Comparison of ENCODE assay signal across 8 cellular contexts in the genomic region with DNA sequence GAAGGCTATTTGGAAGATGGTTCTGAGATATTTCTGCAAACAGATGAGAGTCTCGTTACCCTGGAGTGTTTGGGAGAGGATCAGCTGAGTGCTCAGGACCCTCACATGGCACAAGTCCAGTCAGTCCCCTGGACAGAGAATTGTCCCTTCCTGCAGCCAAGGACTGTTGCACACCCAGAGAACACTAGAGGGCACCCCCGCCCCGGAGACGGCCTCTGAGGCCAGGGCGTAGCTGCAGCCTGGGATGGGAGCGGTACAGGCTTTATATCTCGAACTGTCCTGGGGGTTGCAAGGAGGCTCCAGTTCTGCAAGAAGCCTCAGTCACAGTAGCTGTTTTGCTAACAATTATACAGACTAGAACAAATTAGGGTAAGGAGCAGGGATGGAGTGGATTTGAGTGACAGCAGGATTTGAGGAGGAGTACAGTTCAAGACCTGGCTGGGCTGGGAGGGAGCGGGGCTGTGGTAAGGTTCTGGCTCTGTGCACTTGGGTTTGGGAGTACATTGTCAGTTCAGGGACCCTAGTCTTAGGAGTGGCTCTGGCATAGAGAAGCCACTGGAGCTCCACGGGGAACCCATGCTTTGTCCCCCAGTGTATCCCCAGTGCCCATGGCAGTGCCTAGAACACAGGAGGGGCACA.
DNase-seq lines count a peak whose midpoint lies in the region; ATAC-seq and TF ChIP-seq lines count a peak whose summit lies in the region.

No MANE protein-coding gene starts in this region.

- H3K9me2 ChIP-seq in DOHH2 (replicated peaks; ENCODE audit: control insufficient read depth, low read length): no peaks in the 10 kb centered on the region

- H4K20me1 ChIP-seq in DOHH2 (ENCODE audit: control insufficient read depth, insufficient read depth, low read depth, low read length) (no peaks in the 10 kb centered on the region), neural progenitor cell (ENCODE audit: low read depth) (peaks cover 4% of the 10 kb centered on the region)

- H3K4me2 ChIP-seq in DOHH2 (ENCODE audit: low read length) (no peak overlapping the region), neural progenitor cell (no peak overlapping the region)

- WGBS in urinary bladder: 21% methylated on average over 9 of the region's 9 CpGs

- no peaks in the 10 kb centered on the region for H3K4me1 ChIP-seq in DOHH2 (ENCODE audit: control insufficient read depth, low read length)
- no peaks in the 10 kb centered on the region for H3K4me1 ChIP-seq in neural progenitor cell
- H3K4me1 ChIP-seq in urinary bladder (ENCODE audit: insufficient read depth): no peaks in the 10 kb centered on the region

- intact Hi-C loops in activated CD8-positive, alpha-beta T cell treated with anti-CD3 and anti-CD28 coated beads for 36 hours (cut with micrococcal nuclease): no loop called here

- DNase-seq in NCI-H446 (lab: John Stamatoyannopoulos, UW) (peak; percentile 74 to 84), fibroblast of villous mesenchyme (ENCODE audit: low read depth) (peak; percentile 79), neural progenitor cell (ENCODE audit: low spot score) (peak; percentile 87)
- DNase-seq in activated CD8-positive, alpha-beta T cell treated with anti-CD3 and anti-CD28 coated beads for 36 hours: peak; percentile 64

- ATAC-seq in HG02798 (IDR thresholded peaks at IDR 0.05; ENCODE audit: poor library complexity, unreplicated experiment): peak; percentile 67
- peak; percentile 66 for ATAC-seq in activated CD8-positive, alpha-beta T cell treated with anti-CD3 and anti-CD28 coated beads for 36 hours
- no peak for ATAC-seq in HG02970 (IDR thresholded peaks at IDR 0.05; ENCODE audit: low FRiP score, unreplicated experiment)

- no peaks in the 10 kb centered on the region for H3K27me3 ChIP-seq in DOHH2 (ENCODE audit: control insufficient read depth, low read length)
- no peaks in the 10 kb centered on the region for H3K27me3 ChIP-seq in neural progenitor cell

- peaks cover 5% of the 10 kb centered on the region; the same call in 1 of the 2 replicates for H3K9me3 ChIP-seq in DOHH2 (ENCODE audit: control insufficient read depth, insufficient read depth, low read length)
- H3K9me3 ChIP-seq in neural progenitor cell (ENCODE audit: low read depth): no peaks in the 10 kb centered on the region

- H3K79me2 ChIP-seq in DOHH2 (ENCODE audit: control insufficient read depth, low read length): no peaks in the 10 kb centered on the region
- H3K79me2 ChIP-seq in neural progenitor cell (ENCODE audit: low read depth): no peaks in the 10 kb centered on the region

- no peaks in the 10 kb centered on the region for H3K9me3 Mint-ChIP-seq in activated CD8-positive, alpha-beta T cell treated with anti-CD3 and anti-CD28 coated beads for 36 hours
- H3K9me3 Mint-ChIP-seq in neural progenitor cell: peaks cover 5% of the 10 kb centered on the region

- H3K4me3 Mint-ChIP-seq in activated CD8-positive, alpha-beta T cell treated with anti-CD3 and anti-CD28 coated beads for 36 hours: no peak overlapping the region
- H3K4me3 Mint-ChIP-seq in neural progenitor cell: no peak overlapping the region

- peak; percentile 80 for TF ChIP-seq CTCF in DOHH2 (IDR thresholded peaks at IDR 0.05; ENCODE audit: low read depth, low read length, poor library complexity, severe bottlenecking)
- peak; percentile 69 for TF ChIP-seq CTCF in activated CD8-positive, alpha-beta T cell treated with anti-CD3 and anti-CD28 coated beads for 36 hours (IDR thresholded peaks at IDR 0.05)
- peak; percentile 95 for TF ChIP-seq CTCF in fibroblast of villous mesenchyme (IDR thresholded peaks at IDR 0.05; ENCODE audit: insufficient read depth, low read depth, low read length)
- peak; percentile 93 for TF ChIP-seq CTCF in neural progenitor cell (IDR thresholded peaks at IDR 0.05)

- no peaks in the 10 kb centered on the region for H3K4me1 Mint-ChIP-seq in activated CD8-positive, alpha-beta T cell treated with anti-CD3 and anti-CD28 coated beads for 36 hours (ENCODE audit: low read depth)
- peaks cover 19% of the 10 kb centered on the region for H3K4me1 Mint-ChIP-seq in neural progenitor cell

- POLR2A ChIA-PET in activated CD8-positive, alpha-beta T cell treated with anti-CD3 and anti-CD28 coated beads for 36 hours (lab: Charles Lee): no interaction called here

- H2AFZ ChIP-seq in neural progenitor cell (replicated peaks): no peak overlapping the region

- no peak overlapping the region for H3K27ac ChIP-seq in DOHH2 (ENCODE audit: low read depth, low read length)
- no peak overlapping the region for H3K27ac ChIP-seq in neural progenitor cell
- H3K27ac ChIP-seq in urinary bladder (ENCODE audit: low read depth): peak overlapping the region; percentile 51

- no peaks in the 10 kb centered on the region for H3K36me3 Mint-ChIP-seq in activated CD8-positive, alpha-beta T cell treated with anti-CD3 and anti-CD28 coated beads for 36 hours (ENCODE audit: low read depth)
- peaks cover 29% of the 10 kb centered on the region for H3K36me3 Mint-ChIP-seq in neural progenitor cell

- no peak overlapping the region for H3K4me3 ChIP-seq in DOHH2 (ENCODE audit: low read length)
- no peak overlapping the region for H3K4me3 ChIP-seq in fibroblast of villous mesenchyme (ENCODE audit: low read depth, low read length)
- H3K4me3 ChIP-seq in neural progenitor cell: no peak overlapping the region
- H3K4me3 ChIP-seq in urinary bladder (ENCODE audit: low read depth, low read length): no peak overlapping the region

- H3K9ac ChIP-seq in neural progenitor cell: no peak overlapping the region

- CTCF ChIA-PET in activated CD8-positive, alpha-beta T cell treated with anti-CD3 and anti-CD28 coated beads for 36 hours (lab: Charles Lee): interaction anchor here (0.6 to 9.0 kb wide), 14 partner anchors 8 to 427 kb away, joined by 3 to 58 read pairs (median 4); no protein-coding TSS in a partner anchor

- H3F3A ChIP-seq in DOHH2 (ENCODE audit: control insufficient read depth, insufficient read depth): no peaks in the 10 kb centered on the region
- H3F3A ChIP-seq in neural progenitor cell (ENCODE audit: low read depth): peaks cover 5% of the 10 kb centered on the region

- no peaks in the 10 kb centered on the region for H3K27me3 Mint-ChIP-seq in activated CD8-positive, alpha-beta T cell treated with anti-CD3 and anti-CD28 coated beads for 36 hours
- no peaks in the 10 kb centered on the region for H3K27me3 Mint-ChIP-seq in neural progenitor cell (ENCODE audit: insufficient read depth, low read depth)

- H3K36me3 ChIP-seq in DOHH2 (ENCODE audit: control insufficient read depth, low read length) (no peaks in the 10 kb centered on the region), neural progenitor cell (peaks cover 5% of the 10 kb centered on the region), urinary bladder (ENCODE audit: insufficient read depth) (no peaks in the 10 kb centered on the region)

- H3K27ac Mint-ChIP-seq in activated CD8-positive, alpha-beta T cell treated with anti-CD3 and anti-CD28 coated beads for 36 hours: no peak overlapping the region
- H3K27ac Mint-ChIP-seq in neural progenitor cell: no peak overlapping the region
